ENCODE assay signal across 15 cellular contexts in the genomic region with DNA sequence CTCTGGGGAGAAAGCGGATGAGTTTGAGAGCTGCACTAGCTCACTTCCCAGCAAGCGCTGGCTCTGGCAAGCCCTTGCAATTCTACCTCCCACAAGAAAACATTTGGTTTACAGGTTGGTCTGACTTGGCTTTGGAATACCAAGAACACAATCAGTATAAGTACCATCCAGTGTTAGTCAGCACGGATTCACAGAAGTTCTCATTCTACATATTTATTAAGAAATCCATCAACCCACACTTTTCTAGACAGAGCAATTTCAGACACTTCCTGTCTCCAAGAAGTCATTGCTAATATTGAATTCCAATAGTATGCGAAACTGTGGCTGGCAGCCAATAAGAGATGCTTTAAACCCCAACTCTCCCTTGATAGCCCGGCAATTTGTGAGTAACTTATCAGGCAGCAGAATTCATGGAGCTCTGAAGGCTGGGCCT. TPM values are rescaled to one million over a fixed set of nuclear protein-coding genes. Genes with fewer than 3 reads are reported as not detected.
DNase-seq lines count a peak whose midpoint lies in the region; ATAC-seq and TF ChIP-seq lines count a peak whose summit lies in the region.
"Had no signal": no experiment of that assay in that cellular context is flagged by ENCODE, and none has a peak within 500 bp of the region (broad histone marks: within the 10 kb centered on the region; RNA-seq: fewer than 3 reads in every experiment).

No MANE protein-coding gene starts in this region.

- H3K36me3 ChIP-seq in brain microvascular endothelial cell (replicated peaks) (no peaks in the 10 kb centered on the region), BE2C (no peaks in the 10 kb centered on the region)
- H3K36me3 ChIP-seq: suprapubic skin had no signal

- TF ChIP-seq CTCF in AG04450 (IDR thresholded peaks at IDR 0.05; ENCODE audit: low read depth, low read length) (no peak), brain microvascular endothelial cell (IDR thresholded peaks at IDR 0.05; ENCODE audit: low read depth, low read length, missing control alignments) (no peak), lower leg skin (IDR thresholded peaks at IDR 0.05) (no peak), dorsolateral prefrontal cortex (IDR thresholded peaks at IDR 0.05 in 54 of 56, conservative IDR thresholded peaks at IDR 0.05 in 2 of 56; ENCODE audit: low read depth in 1 of 56, partially characterized antibody in 56 of 56) (no peak), BE2C (IDR thresholded peaks at IDR 0.05; ENCODE audit: low read depth, low read length) (no peak)

- peak overlapping the region; percentile 31 for H3K27ac ChIP-seq in AG04450 (ENCODE audit: low read depth, low read length)
- H3K27ac ChIP-seq in brain microvascular endothelial cell: peak overlapping the region; percentile 63
- peak overlapping the region in 1 of 59 donors; percentile 72 for H3K27ac ChIP-seq in dorsolateral prefrontal cortex

- in situ Hi-C loops in brain microvascular endothelial cell (cut with HindIII; ENCODE audit: low pct_ligation_motif_present, low sequenced_read_pairs): loop anchor here (25.0 kb wide), 1 partner anchor 311 kb away; no protein-coding TSS in a partner anchor

- intact Hi-C loops in lower leg skin (cut with DNase I; ENCODE audit: low total_unique reads): no loop called here
- intact Hi-C loops in dorsolateral prefrontal cortex (cut with DNase I): loop anchor here (2.0 to 10.0 kb wide), 3 partner anchors 243 to 313 kb away; a partner anchor contains a TSS

- POLR2A ChIA-PET in AG04450 (lab: Yijun Ruan, JAX): interaction anchor here (1.7 kb wide), 1 partner anchor 313 kb away, joined by 4 read pairs; no protein-coding TSS in a partner anchor

- no peaks in the 10 kb centered on the region for H3K4me1 ChIP-seq in BE2C

- no peak for TF ChIP-seq POLR2A in lower leg skin (IDR thresholded peaks at IDR 0.05)

- CTCF ChIA-PET in AG04450 (lab: Charles Lee): interaction anchor here (0.8 to 8.3 kb wide), 9 partner anchors 15 to 313 kb away, joined by 3 to 237 read pairs (median 11); no protein-coding TSS in a partner anchor

- no peak for ATAC-seq in GM21381 (IDR thresholded peaks at IDR 0.05; ENCODE audit: unreplicated experiment)

- peaks cover 8% of the 10 kb centered on the region for H3K27me3 ChIP-seq in AG04450 (ENCODE audit: control insufficient read depth, insufficient read depth, low read length)
- H3K27me3 ChIP-seq in brain microvascular endothelial cell (replicated peaks): no peaks in the 10 kb centered on the region
- no peaks in the 10 kb centered on the region for H3K27me3 ChIP-seq in dorsolateral prefrontal cortex
- no peaks in the 10 kb centered on the region for H3K27me3 ChIP-seq in BE2C
- H3K27me3 ChIP-seq: suprapubic skin had no signal

- DNase-seq in AG04450 (ENCODE audit: low read depth, low spot score) (no peak), HS-27A (ENCODE audit: low read depth) (peak; percentile 72), brain microvascular endothelial cell (peak; percentile 91), iris pigment epithelial cell (ENCODE audit: low read depth) (peak; percentile 97), lower leg skin (ENCODE audit: low spot score in 2 of 2) (no peak), dorsolateral prefrontal cortex (no peak), BE2C (no peak)
- DNase-seq: activated B cell treated with CpG ODN at 0.5 μM for 24 hours; activated naive CD4-positive, alpha-beta T cell treated with anti-CD3 and anti-CD28 coated beads for 36 hours; AML-193; NCI-H1092 treated with DMSO at 0.1 percent for 48 hours; NCI-H446 had no signal

- no peak overlapping the region for H3K4me3 ChIP-seq in AG04450 (ENCODE audit: low read depth, low read length)
- no peak overlapping the region for H3K4me3 ChIP-seq in brain microvascular endothelial cell (ENCODE audit: low read depth, low read length)
- H3K4me3 ChIP-seq in lower leg skin (ENCODE audit: low read depth, poor library complexity, severe bottlenecking): no peak overlapping the region
- no peak overlapping the region for H3K4me3 ChIP-seq in dorsolateral prefrontal cortex
- no peak overlapping the region for H3K4me3 ChIP-seq in BE2C (ENCODE audit: low read depth, low read length)
- H3K4me3 ChIP-seq: smooth muscle cell, suprapubic skin had no signal

- H3K9me3 ChIP-seq in AG04450 (ENCODE audit: control insufficient read depth, insufficient read depth, low read length) (no peaks in the 10 kb centered on the region; the same call in 1 of the 2 replicates), BE2C (no peaks in the 10 kb centered on the region)
- H3K9me3 ChIP-seq: suprapubic skin had no signal

- 71 to 77% methylated on average over 5 of the region's 5 CpGs for WGBS in lower leg skin, 2 donors

RNA-seq across cellular contexts. Expression of a gene that starts 59.5 kb away (rescaled TPM):
- 8.3 and 11.3 TPM in 2 replicates for polyA plus RNA-seq in AG04450 (2011; rRNA removed)
- polyA minus RNA-seq in AG04450 (2011; rRNA and poly(A)+ RNA removed): 3.3 and 4.0 TPM in 2 replicates
- total RNA-seq in lower leg skin (10 to 100 TPM in 1 of 4 donors, 1 to 10 TPM in 3; 3.4 to 12.8 (median 6.7) TPM), dorsolateral prefrontal cortex (100 to 1,000 TPM in 117 of 120 experiments, 10 to 100 TPM in 3; 84.2 to 234 (median 141) TPM)
- 1.7 TPM for polyA plus RNA-seq in BE2C (2012; ENCODE audit: insufficient read depth, insufficient read length, low read depth)
- total RNA-seq: activated naive CD4-positive, alpha-beta T cell treated with anti-CD3 and anti-CD28 coated beads for 36 hours had no signal

Comparison
In these comparisons a context has a peak if more than half of its experiments do, and no peak if none do; other contexts are left out.
1. DNase-seq: peak in HS-27A (single experiment), brain microvascular endothelial cell (single experiment) and iris pigment epithelial cell (single experiment); none in AG04450 (single experiment), lower leg skin (0 of 2), dorsolateral prefrontal cortex (0 of 10) and BE2C (single experiment).
2. RNA of a gene that starts 59.5 kb away (total RNA-seq): 84.2 to 234 TPM in dorsolateral prefrontal cortex; 3.4 to 12.8 TPM in lower leg skin; every median in the first group is over 4 times any median in the second.